8 cellular contexts compared by ENCODE assay signal in genomic region chr2:177212895-177213856, GRCh38. TPM values are rescaled to one million over a fixed set of nuclear protein-coding genes. Genes with fewer than 3 reads are reported as not detected.
DNase-seq lines count a peak whose midpoint lies in the region; ATAC-seq, FAIRE-seq and TF ChIP-seq lines count a peak whose summit lies in the region.

No MANE protein-coding gene starts in this region.

- peaks cover 0 to 54% of the 10 kb centered on the region in 2 donors for H3K4me1 ChIP-seq in right atrium auricular region

- ATAC-seq in GM18498 (IDR thresholded peaks at IDR 0.05; ENCODE audit: unreplicated experiment) (peak; percentile 50), HG02870 (IDR thresholded peaks at IDR 0.05; ENCODE audit: unreplicated experiment) (peak; percentile 39)

- TF ChIP-seq CTCF in right atrium auricular region (IDR thresholded peaks at IDR 0.05) = no peak

- H3K27me3 ChIP-seq in right atrium auricular region = no peaks in the 10 kb centered on the region

- H3K4me3 ChIP-seq in right atrium auricular region = peak overlapping the region; percentile 81 to 88

- H3K36me3 ChIP-seq in right atrium auricular region = peaks cover 34% of the 10 kb centered on the region

- H3K9me3 ChIP-seq in right atrium auricular region = no peaks in the 10 kb centered on the region

- FAIRE-seq in urothelium cell line (lab: Jason Lieb, UNC) = peak; percentile 30

- peak overlapping the region; percentile 97 to 100 for H3K27ac ChIP-seq in right atrium auricular region

- peak; percentile 49 for DNase-seq in NCI-H146 treated with DMSO at 0.1 percent for 48 hours (lab: John Stamatoyannopoulos, UW; ENCODE audit: unreplicated experiment)
- DNase-seq in T-helper 1 cell = peak; percentile 86 to 92 (median 91)
- peak; percentile 81 for DNase-seq in amniotic stem cell (lab: John Stamatoyannopoulos, UW)
- DNase-seq in right atrium auricular region (ENCODE audit: low spot score) = peak; percentile 92
- DNase-seq in pulmonary artery endothelial cell (ENCODE audit: low read depth, low spot score) = peak; percentile 60
- peak; percentile 89 for DNase-seq in urothelium cell line (ENCODE audit: low spot score)

RNA-seq across cellular contexts. Expression of gene HNRNPA3, which starts 0.6 kb away (rescaled TPM):
- total RNA-seq in right atrium auricular region = 10 to 100 TPM; 24.1 to 28.1 TPM
- 50.7 and 83.7 TPM in 2 replicates for total RNA-seq in pulmonary artery endothelial cell

RNA-seq across cellular contexts. Expression of gene NFE2L2, which starts 51.4 kb away (rescaled TPM):
- total RNA-seq in right atrium auricular region (10 to 100 TPM; 68.2 to 84.1 TPM), pulmonary artery endothelial cell (29.7 and 50.7 TPM in 2 replicates)

Comparison
In these comparisons a context has a peak if more than half of its experiments do, and no peak if none do; other contexts are left out.
1. Peak in every context shown above with its lines: DNase-seq, ATAC-seq, H3K4me3 ChIP-seq and H3K27ac ChIP-seq.